Comparison of ENCODE assay signal across 22 cellular contexts in the genomic region with DNA sequence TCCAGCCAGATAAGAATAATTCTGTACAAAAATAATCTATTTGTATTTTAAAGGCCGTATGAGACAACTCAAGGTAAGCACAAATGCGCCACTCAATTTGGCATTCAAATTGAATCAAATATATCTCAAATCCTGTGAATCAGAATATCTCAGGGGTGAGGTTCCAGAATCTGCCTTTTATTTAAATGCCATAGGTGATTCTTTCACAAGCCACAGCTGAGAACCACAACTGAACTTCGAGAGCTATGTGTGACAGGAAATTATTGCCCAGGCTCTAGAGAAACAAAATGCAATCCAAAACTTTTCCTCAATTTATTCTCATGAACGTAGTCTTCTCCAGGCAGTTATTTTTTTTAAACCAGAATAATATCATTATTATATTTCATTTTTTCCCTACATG. TPM values are rescaled to one million over a fixed set of nuclear protein-coding genes. Genes with fewer than 3 reads are reported as not detected.
A peak's percentile ranks its signal among the peaks of the same experiment; 100 is the strongest.
DNase-seq lines count a peak whose midpoint lies in the region; ATAC-seq and TF ChIP-seq lines count a peak whose summit lies in the region.
"Had no signal": no experiment of that assay in that cellular context is flagged by ENCODE, and none has a peak within 500 bp of the region (broad histone marks: within the 10 kb centered on the region; RNA-seq: fewer than 3 reads in every experiment).

No MANE protein-coding gene starts in this region.

- H3K27ac ChIP-seq in upper lobe of left lung (peak overlapping the region in 3 of 4 donors; percentile 28 to 53 (median 32)), gastroesophageal sphincter (peak overlapping the region in 1 of 4 donors; percentile 19)
- H3K27ac ChIP-seq: A549, suprapubic skin had no signal

- peaks cover 16% of the 10 kb centered on the region for H3K9me3 Mint-ChIP-seq in activated CD4-positive, alpha-beta T cell treated with anti-CD3 and anti-CD28 coated beads, Interleukin-2, amount 10 ng/mL, durations not matched to agents 7 days and 5 days
- peaks cover 22% of the 10 kb centered on the region for H3K9me3 Mint-ChIP-seq in T-helper 2 cell treated with Interferon-gamma antibody and Interleukin-4, amounts not matched to agents 5 μg/mL and 100 μg/mL, for 36 hours
- no peaks in the 10 kb centered on the region for H3K9me3 Mint-ChIP-seq in effector memory CD8-positive, alpha-beta T cell

- peaks cover 22% of the 10 kb centered on the region for H3K36me3 Mint-ChIP-seq in activated CD4-positive, alpha-beta T cell treated with anti-CD3 and anti-CD28 coated beads, Interleukin-2, amount 10 ng/mL, durations not matched to agents 7 days and 5 days (ENCODE audit: low read depth)
- H3K36me3 Mint-ChIP-seq in T-helper 2 cell treated with Interferon-gamma antibody and Interleukin-4, amounts not matched to agents 5 μg/mL and 100 μg/mL, for 36 hours (ENCODE audit: low read depth), result peaks cover 35% of the 10 kb centered on the region
- H3K36me3 Mint-ChIP-seq in effector memory CD8-positive, alpha-beta T cell (ENCODE audit: insufficient read depth), result peaks cover 3% of the 10 kb centered on the region
- H3K36me3 Mint-ChIP-seq: CD4-positive, CD25-positive, alpha-beta regulatory T cell had no signal

- ATAC-seq in effector memory CD8-positive, alpha-beta T cell (replicated peaks), result peak; percentile 58
- no peak for ATAC-seq in upper lobe of left lung (ENCODE audit: low FRiP score in 2 of 2)
- ATAC-seq in gastroesophageal sphincter, result no peak
- ATAC-seq in activated CD4-positive, CD25-positive, alpha-beta regulatory T cell treated with anti-CD3 and anti-CD28 coated beads, Interleukin-2, amount 50 U/mL, for 24 hours, result no peak
- ATAC-seq: A549 had no signal

- TF ChIP-seq POLR2A in upper lobe of left lung (IDR thresholded peaks at IDR 0.05) (no peak), gastroesophageal sphincter (IDR thresholded peaks at IDR 0.05) (no peak)

- no peak for TF ChIP-seq EP300 in upper lobe of left lung (IDR thresholded peaks at IDR 0.05)
- TF ChIP-seq EP300 in gastroesophageal sphincter (IDR thresholded peaks at IDR 0.05), result no peak

- no peak overlapping the region for H3K4me3 Mint-ChIP-seq in activated CD4-positive, alpha-beta T cell treated with anti-CD3 and anti-CD28 coated beads, Interleukin-2, amount 10 ng/mL, durations not matched to agents 7 days and 5 days
- peak overlapping the region; percentile 81 for H3K4me3 Mint-ChIP-seq in T-helper 2 cell treated with Interferon-gamma antibody and Interleukin-4, amounts not matched to agents 5 μg/mL and 100 μg/mL, for 36 hours
- peak overlapping the region in 1 of 2 donors; percentile 28 for H3K4me3 Mint-ChIP-seq in effector memory CD8-positive, alpha-beta T cell
- H3K4me3 Mint-ChIP-seq: CD4-positive, CD25-positive, alpha-beta regulatory T cell had no signal

- H3K9me3 ChIP-seq in upper lobe of left lung, result no peaks in the 10 kb centered on the region
- H3K9me3 ChIP-seq in gastroesophageal sphincter, result no peaks in the 10 kb centered on the region
- H3K9me3 ChIP-seq: A549, suprapubic skin had no signal

- H3K27me3 ChIP-seq in upper lobe of left lung, result no peaks in the 10 kb centered on the region
- no peaks in the 10 kb centered on the region for H3K27me3 ChIP-seq in gastroesophageal sphincter
- H3K27me3 ChIP-seq: suprapubic skin had no signal

- peak overlapping the region; percentile 80 for H3K27ac Mint-ChIP-seq in activated CD4-positive, alpha-beta T cell treated with anti-CD3 and anti-CD28 coated beads, Interleukin-2, amount 10 ng/mL, durations not matched to agents 7 days and 5 days
- peak overlapping the region; percentile 91 for H3K27ac Mint-ChIP-seq in T-helper 2 cell treated with Interferon-gamma antibody and Interleukin-4, amounts not matched to agents 5 μg/mL and 100 μg/mL, for 36 hours
- H3K27ac Mint-ChIP-seq in effector memory CD8-positive, alpha-beta T cell, result peak overlapping the region; percentile 4 to 13
- H3K27ac Mint-ChIP-seq: CD4-positive, CD25-positive, alpha-beta regulatory T cell had no signal

- TF ChIP-seq CTCF in upper lobe of left lung (IDR thresholded peaks at IDR 0.05), result no peak
- no peak for TF ChIP-seq CTCF in gastroesophageal sphincter (IDR thresholded peaks at IDR 0.05)

- H3K36me3 ChIP-seq in upper lobe of left lung (no peaks in the 10 kb centered on the region), gastroesophageal sphincter (no peaks in the 10 kb centered on the region)
- H3K36me3 ChIP-seq: suprapubic skin had no signal

- 53 to 67% methylated on average over 4 of the region's 4 CpGs for WGBS in upper lobe of left lung, 2 donors
- WGBS in gastroesophageal sphincter (ENCODE audit: low coverage in 1 of 2), 2 donors, result 51 to 62% methylated on average over 4 of the region's 4 CpGs

- no peak for DNase-seq in activated CD4-positive, alpha-beta T cell treated with anti-CD3 and anti-CD28 coated beads, Interleukin-2, amount 10 ng/mL, durations not matched to agents 7 days and 5 days
- no peak for DNase-seq in activated CD4-positive, alpha-beta T cell treated with anti-CD3 and anti-CD28 coated beads for 1 hour
- DNase-seq in T-helper 2 cell treated with Interferon-gamma antibody and Interleukin-4, amounts not matched to agents 5 μg/mL and 100 μg/mL, for 36 hours (ENCODE audit: low spot score), result no peak
- DNase-seq in effector memory CD8-positive, alpha-beta T cell, result no peak
- DNase-seq in upper lobe of left lung (no peak), NCI-H1436 (lab: John Stamatoyannopoulos, UW) (no peak)
- DNase-seq: activated gamma-delta T cell; cerebellar nuclear complex; DMS153; effector memory CD4-positive, alpha-beta T cell; heart right ventricle; IMR-90; NCI-H1048; NCI-H2029 treated with DMSO at 0.1 percent for 48 hours; NCI-H510A; stimulated activated CD4-positive, alpha-beta T cell treated with anti-CD3 and anti-CD28 coated beads, Interleukin-4, amount 100 ng/mL, for 1 hour had no signal

- CTCF ChIA-PET in activated CD4-positive, alpha-beta T cell treated with anti-CD3 and anti-CD28 coated beads, Interleukin-2, amount 10 ng/mL, durations not matched to agents 7 days and 5 days (lab: Charles Lee), result interaction anchor here (1.2 kb wide), 1 partner anchor 31 kb away, joined by 3 read pairs; no protein-coding TSS in a partner anchor

- no peak overlapping the region for H3K4me3 ChIP-seq in upper lobe of left lung
- H3K4me3 ChIP-seq in gastroesophageal sphincter, result no peak overlapping the region
- H3K4me3 ChIP-seq: A549, lung, suprapubic skin had no signal

- H3K4me1 ChIP-seq in upper lobe of left lung (peaks cover 4 to 16% (median 6%) of the 10 kb centered on the region in 4 donors), gastroesophageal sphincter (peaks cover 0 to 14% (median 0%) of the 10 kb centered on the region in 3 donors)

- H3K27me3 Mint-ChIP-seq in activated CD4-positive, alpha-beta T cell treated with anti-CD3 and anti-CD28 coated beads, Interleukin-2, amount 10 ng/mL, durations not matched to agents 7 days and 5 days, result no peaks in the 10 kb centered on the region
- no peaks in the 10 kb centered on the region for H3K27me3 Mint-ChIP-seq in T-helper 2 cell treated with Interferon-gamma antibody and Interleukin-4, amounts not matched to agents 5 μg/mL and 100 μg/mL, for 36 hours (ENCODE audit: low read depth)
- H3K27me3 Mint-ChIP-seq in effector memory CD8-positive, alpha-beta T cell, result no peaks in the 10 kb centered on the region

- POLR2A ChIA-PET in activated CD4-positive, alpha-beta T cell treated with anti-CD3 and anti-CD28 coated beads, Interleukin-2, amount 10 ng/mL, durations not matched to agents 7 days and 5 days (lab: Charles Lee), result no interaction called here

- peaks cover 62% of the 10 kb centered on the region for H3K4me1 Mint-ChIP-seq in activated CD4-positive, alpha-beta T cell treated with anti-CD3 and anti-CD28 coated beads, Interleukin-2, amount 10 ng/mL, durations not matched to agents 7 days and 5 days
- peaks cover 74% of the 10 kb centered on the region for H3K4me1 Mint-ChIP-seq in T-helper 2 cell treated with Interferon-gamma antibody and Interleukin-4, amounts not matched to agents 5 μg/mL and 100 μg/mL, for 36 hours (ENCODE audit: low read depth)
- H3K4me1 Mint-ChIP-seq in effector memory CD8-positive, alpha-beta T cell (ENCODE audit: low read depth in 2 of 2), result peaks cover 19 to 30% of the 10 kb centered on the region in 2 donors

RNA-seq across cellular contexts. Expression of a gene that starts 11.9 kb away (rescaled TPM):
- 1 to 10 TPM; 6.8 TPM for total RNA-seq in activated CD4-positive, alpha-beta T cell treated with anti-CD3 and anti-CD28 coated beads, Interleukin-2, amount 10 ng/mL, durations not matched to agents 7 days and 5 days
- total RNA-seq in upper lobe of left lung (1 to 10 TPM; 2.2 to 9.4 (median 5.4) TPM), gastroesophageal sphincter (1 to 10 TPM; 2.0 to 9.8 (median 9.2) TPM)

Comparison
In these comparisons a context has a peak if more than half of its experiments do, and no peak if none do; other contexts are left out.
1. H3K27ac Mint-ChIP-seq: peak in every context shown above with its lines; median percentile 91 in T-helper 2 cell treated with Interferon-gamma antibody and Interleukin-4, amounts not matched to agents 5 μg/mL and 100 μg/mL, for 36 hours; 80 in activated CD4-positive, alpha-beta T cell treated with anti-CD3 and anti-CD28 coated beads, Interleukin-2, amount 10 ng/mL, durations not matched to agents 7 days and 5 days; 8 in effector memory CD8-positive, alpha-beta T cell.